ENCODE assay signal across 1 cellular context in genomic region chr3:131026321-131027151, GRCh38.
TF ChIP-seq lines count a peak whose summit lies in the region.

TSS of gene ASTE1 (minus strand) at chr3:131026825. CDS start at chr3:131025306, 1,519 bp downstream.
TSS of gene NEK11 (plus strand) at chr3:131026877. CDS start at chr3:131029709, 2,832 bp downstream.

TF ChIP-seq in HEK293, 187 proteins besides CTCF, POLR2A, EP300 and RAD21 (continued from another document and continues in another):
- TF ChIP-seq PATZ1 (tag by site-specific recombination; IDR thresholded peaks at IDR 0.05) = no peak; the same call in 1 of the 2 replicates
- TF ChIP-seq ZIC2 (tag by site-specific recombination; IDR thresholded peaks at IDR 0.05) = no peak
- no peak for TF ChIP-seq ZBTB49 (tag by site-specific recombination; IDR thresholded peaks at IDR 0.05; ENCODE audit: low read depth)
- TF ChIP-seq ZNF670 (tag by site-specific recombination; IDR thresholded peaks at IDR 0.05; ENCODE audit: low read depth) = no peak
- TF ChIP-seq ZNF398 (tag by site-specific recombination; IDR thresholded peaks at IDR 0.05) = no peak
- peak; percentile 34; the same call in 1 of the 2 replicates for TF ChIP-seq ZNF24 (tag by site-specific recombination; IDR thresholded peaks at IDR 0.05)
- TF ChIP-seq ZSCAN30 (tag by site-specific recombination; IDR thresholded peaks at IDR 0.05) = peak; percentile 45; the same call in 1 of the 2 replicates
- TF ChIP-seq ZNF423 (tag by site-specific recombination; IDR thresholded peaks at IDR 0.05) = no peak
- TF ChIP-seq ZNF292 (tag by site-specific recombination; IDR thresholded peaks at IDR 0.05; ENCODE audit: borderline replicate concordance, low read depth) = no peak
- peak; percentile 76 for TF ChIP-seq SP3 (tag by site-specific recombination; IDR thresholded peaks at IDR 0.05)
- TF ChIP-seq ZNF629 (tag by site-specific recombination; IDR thresholded peaks at IDR 0.05) = peak; percentile 92
- TF ChIP-seq GFI1B (tag by site-specific recombination; IDR thresholded peaks at IDR 0.05) = no peak
- no peak for TF ChIP-seq ZSCAN23 (tag by site-specific recombination; IDR thresholded peaks at IDR 0.05)
- 0 out of 2 replicates have a peak, but pooled peaks have one; percentile 34 for TF ChIP-seq ZNF610 (tag by site-specific recombination; IDR thresholded peaks at IDR 0.05; ENCODE audit: borderline replicate concordance)
- TF ChIP-seq ZFP37 (tag by site-specific recombination; IDR thresholded peaks at IDR 0.05) = no peak
- TF ChIP-seq YY1 (tag by site-specific recombination; IDR thresholded peaks at IDR 0.05) = no peak
- no peak for TF ChIP-seq ZNF692 (tag by site-specific recombination; IDR thresholded peaks at IDR 0.05)
- 0 out of 2 replicates have a peak, but pooled peaks have one; percentile 39 for TF ChIP-seq KLF1 (tag by site-specific recombination; IDR thresholded peaks at IDR 0.05)
- TF ChIP-seq ZNF404 (tag by site-specific recombination; IDR thresholded peaks at IDR 0.05) = no peak
- TF ChIP-seq KLF16 (tag by site-specific recombination; IDR thresholded peaks at IDR 0.05) = no peak
- no peak for TF ChIP-seq ZNF529 (tag by site-specific recombination; IDR thresholded peaks at IDR 0.05; ENCODE audit: insufficient replicate concordance)
- no peak for TF ChIP-seq ZNF571 (tag by site-specific recombination; IDR thresholded peaks at IDR 0.05)
- TF ChIP-seq ZNF366 (tag by site-specific recombination; conservative IDR thresholded peaks at IDR 0.05) = no peak
- TF ChIP-seq ZNF76 (tag by site-specific recombination; IDR thresholded peaks at IDR 0.05; ENCODE audit: borderline replicate concordance, low read depth) = peak; percentile 93
- no peak for TF ChIP-seq ELK4 (IDR thresholded peaks at IDR 0.05; ENCODE audit: borderline replicate concordance, low read depth, low read length)
- no peak for TF ChIP-seq ZNF140 (tag by site-specific recombination; IDR thresholded peaks at IDR 0.05)
- TF ChIP-seq REST (tag by site-specific recombination; IDR thresholded peaks at IDR 0.05) = no peak
- TF ChIP-seq TCF7L2 (IDR thresholded peaks at IDR 0.05; ENCODE audit: borderline replicate concordance, low read depth, low read length) = no peak
- TF ChIP-seq ZNF394 (tag by site-specific recombination; IDR thresholded peaks at IDR 0.05; ENCODE audit: borderline replicate concordance) = peak; percentile 46; the same call in 1 of the 2 replicates
- TF ChIP-seq ZNF639 (tag by site-specific recombination; IDR thresholded peaks at IDR 0.05) = no peak
- no peak for TF ChIP-seq ZNF175 (tag by site-specific recombination; IDR thresholded peaks at IDR 0.05)
- TF ChIP-seq ZNF133 (tag by site-specific recombination; IDR thresholded peaks at IDR 0.05) = no peak
- no peak for TF ChIP-seq HOXA7 (CRISPR knock-in tag; IDR thresholded peaks at IDR 0.05; ENCODE audit: borderline replicate concordance)
- peak; percentile 85 for TF ChIP-seq SP2 (tag by site-specific recombination; IDR thresholded peaks at IDR 0.05)
- no peak for TF ChIP-seq OVOL3 (tag by site-specific recombination; IDR thresholded peaks at IDR 0.05)
- TF ChIP-seq HOXD13 (CRISPR knock-in tag; IDR thresholded peaks at IDR 0.05; ENCODE audit: borderline replicate concordance) = no peak
- TF ChIP-seq AEBP2 (tag by site-specific recombination; IDR thresholded peaks at IDR 0.05; ENCODE audit: borderline replicate concordance) = no peak
- TF ChIP-seq GLIS2 (tag by site-specific recombination; IDR thresholded peaks at IDR 0.05) = no peak
- TF ChIP-seq ZSCAN16 (tag by site-specific recombination; IDR thresholded peaks at IDR 0.05) = no peak
- no peak for TF ChIP-seq ZFP3 (tag by site-specific recombination; IDR thresholded peaks at IDR 0.05; ENCODE audit: low read depth)
- no peak for TF ChIP-seq FEZF1 (tag by site-specific recombination; IDR thresholded peaks at IDR 0.05)
- 0 out of 2 replicates have a peak, but pooled peaks have one; percentile 27 for TF ChIP-seq ZEB2 (tag by site-specific recombination; IDR thresholded peaks at IDR 0.05)
- no peak for TF ChIP-seq ZNF23 (tag by site-specific recombination; IDR thresholded peaks at IDR 0.05; ENCODE audit: borderline replicate concordance)
- no peak for TF ChIP-seq TSHZ1 (tag by site-specific recombination; IDR thresholded peaks at IDR 0.05; ENCODE audit: borderline replicate concordance)
- TF ChIP-seq ZNF777 (tag by site-specific recombination; IDR thresholded peaks at IDR 0.05; ENCODE audit: borderline replicate concordance) = no peak
